Comparison of ENCODE assay signal across 8 cellular contexts in genomic region chr16:67029249-67030096, GRCh38. TPM values are rescaled to one million over a fixed set of nuclear protein-coding genes. Genes with fewer than 3 reads are reported as not detected.
DNase-seq lines count a peak whose midpoint lies in the region; ATAC-seq and TF ChIP-seq lines count a peak whose summit lies in the region.

No MANE protein-coding gene starts in this region.

- H3K36me3 Mint-ChIP-seq in CD4-positive, alpha-beta memory T cell, result peaks cover 2 to 20% of the 10 kb centered on the region in 2 donors
- peaks cover 0 to 2% (median 0%) of the 10 kb centered on the region in 3 donors for H3K36me3 Mint-ChIP-seq in immature natural killer cell

- DNase-seq in CD4-positive, alpha-beta memory T cell, result peak; percentile 58 to 69 (median 64)
- DNase-seq in HL-60 (ENCODE audit: low read depth in 1 of 2, low spot score in 1 of 2) (peak; percentile 50 to 58), breast epithelium (ENCODE audit: low spot score in 2 of 2) (peak; percentile 37 to 62), immature natural killer cell (peak; percentile 63 to 68 (median 68)), spleen (peak; percentile 93), NCI-H187 (lab: John Stamatoyannopoulos, UW) (no peak)

- H3K4me3 Mint-ChIP-seq in CD4-positive, alpha-beta memory T cell, result peak overlapping the region; percentile 90 to 93 (median 92)
- peak overlapping the region; percentile 88 to 93 (median 90) for H3K4me3 Mint-ChIP-seq in immature natural killer cell

- peaks cover 22 to 56% (median 40%) of the 10 kb centered on the region in 4 donors for H3K4me1 Mint-ChIP-seq in CD4-positive, alpha-beta memory T cell
- H3K4me1 Mint-ChIP-seq in immature natural killer cell, result peaks cover 40 to 51% of the 10 kb centered on the region in 2 donors

- no peaks in the 10 kb centered on the region for H3K9me3 Mint-ChIP-seq in CD4-positive, alpha-beta memory T cell
- no peaks in the 10 kb centered on the region for H3K9me3 Mint-ChIP-seq in immature natural killer cell

- peak overlapping the region; percentile 68 for H3K27ac ChIP-seq in CD4-positive, alpha-beta memory T cell (ENCODE audit: low read depth, low read length)
- H3K27ac ChIP-seq in HL-60 (replicated peaks) (peak overlapping the region; percentile 79), VCaP (peak overlapping the region; percentile 87), breast epithelium (peak overlapping the region; percentile 96 to 100), spleen (peak overlapping the region; percentile 90 to 99 (median 98))

- WGBS in spleen, 5 donors, result 0% methylated on average over 31 to 124 of the region's 124 CpGs

- H3K4me1 ChIP-seq in CD4-positive, alpha-beta memory T cell (ENCODE audit: insufficient read depth, low read length), result peaks cover 51% of the 10 kb centered on the region
- H3K4me1 ChIP-seq in breast epithelium (peaks cover 5 to 8% of the 10 kb centered on the region in 2 donors), spleen (peaks cover 21 to 58% (median 47%) of the 10 kb centered on the region in 6 donors)

- H3K27ac Mint-ChIP-seq in CD4-positive, alpha-beta memory T cell, result peak overlapping the region; percentile 84 to 96 (median 90)
- peak overlapping the region; percentile 83 to 93 (median 87) for H3K27ac Mint-ChIP-seq in immature natural killer cell

- H3K9me3 ChIP-seq in CD4-positive, alpha-beta memory T cell (ENCODE audit: control insufficient read depth in 1 of 2, low read length in 2 of 2), result no peaks in the 10 kb centered on the region
- H3K9me3 ChIP-seq in breast epithelium (no peaks in the 10 kb centered on the region), spleen (no peaks in the 10 kb centered on the region)

- no peaks in the 10 kb centered on the region for H3K36me3 ChIP-seq in CD4-positive, alpha-beta memory T cell (ENCODE audit: insufficient read depth, low read length)
- H3K36me3 ChIP-seq in breast epithelium (no peaks in the 10 kb centered on the region), spleen (peaks cover 0 to 24% (median 3%) of the 10 kb centered on the region in 6 donors)

- H3K27me3 Mint-ChIP-seq in CD4-positive, alpha-beta memory T cell, result no peaks in the 10 kb centered on the region
- H3K27me3 Mint-ChIP-seq in immature natural killer cell (ENCODE audit: low read depth in 3 of 3), result peaks cover 2 to 17% (median 6%) of the 10 kb centered on the region in 3 donors

- H3K4me3 ChIP-seq in CD4-positive, alpha-beta memory T cell (ENCODE audit: low read length in 2 of 2), result peak overlapping the region; percentile 20 to 75
- peak overlapping the region; percentile 71 for H3K4me3 ChIP-seq in HL-60 (replicated peaks; ENCODE audit: insufficient read depth, low read length)
- H3K4me3 ChIP-seq in breast epithelium, result peak overlapping the region; percentile 90 to 100 (median 96)
- peak overlapping the region; percentile 56 to 100 (median 88) for H3K4me3 ChIP-seq in spleen

- CTCF ChIA-PET in CD4-positive, alpha-beta memory T cell (lab: Charles Lee; ENCODE audit: partially characterized antibody), result interaction anchor here (0.7 to 3.9 kb wide), 7 partner anchors 11 to 156 kb away, joined by 3 to 23 read pairs (median 3); no protein-coding TSS in a partner anchor

- no peaks in the 10 kb centered on the region for H3K27me3 ChIP-seq in CD4-positive, alpha-beta memory T cell (ENCODE audit: insufficient read depth, low read length)
- H3K27me3 ChIP-seq in HL-60 (ENCODE audit: insufficient read depth, poor library complexity, severe bottlenecking), result no peaks in the 10 kb centered on the region
- no peaks in the 10 kb centered on the region for H3K27me3 ChIP-seq in breast epithelium
- no peaks in the 10 kb centered on the region for H3K27me3 ChIP-seq in spleen (replicated peaks in 1 of 7)

- intact Hi-C loops in CD4-positive, alpha-beta memory T cell (cut with micrococcal nuclease), result loop anchor here (1.0 to 2.0 kb wide), 4 partner anchors 17 to 130 kb away; partner anchors contain the start of genes FBXL8, PHAF1 and TRADD
- intact Hi-C loops in breast epithelium (cut with DNase I; ENCODE audit: low total_unique reads), result loop anchor here (2.0 kb wide), 1 partner anchor 77 kb away; no protein-coding TSS in a partner anchor
- intact Hi-C loops in spleen (cut with DNase I; ENCODE audit: low total_unique reads), result no loop called here

- ATAC-seq in GM19455 (IDR thresholded peaks at IDR 0.05; ENCODE audit: unreplicated experiment), result peak; percentile 50

- TF ChIP-seq CTCF in HL-60 (IDR thresholded peaks at IDR 0.05; ENCODE audit: insufficient read depth, low read length), result no peak
- TF ChIP-seq CTCF in VCaP (conservative IDR thresholded peaks at IDR 0.05), result no peak
- TF ChIP-seq CTCF in breast epithelium (IDR thresholded peaks at IDR 0.05), result no peak
- TF ChIP-seq CTCF in spleen (IDR thresholded peaks at IDR 0.05 in 8 of 11, conservative IDR thresholded peaks at IDR 0.05 in 3 of 11), result no peak

- TF ChIP-seq POLR2A in breast epithelium (IDR thresholded peaks at IDR 0.05) (no peak), spleen (IDR thresholded peaks at IDR 0.05) (peak in 1 of 3 donors; percentile 15)

- POLR2A ChIA-PET in CD4-positive, alpha-beta memory T cell (lab: Charles Lee; ENCODE audit: partially characterized antibody), result interaction anchor here (0.9 to 6.3 kb wide), 23 partner anchors 9 to 197 kb away, joined by 3 to 60 read pairs (median 6); partner anchors contain the start of genes B3GNT9, FBXL8, HSF4 and MATCAP1

RNA-seq across cellular contexts. Expression of gene CBFB, which starts 0.5 kb away (rescaled TPM):
- 100 to 1,000 TPM; 112 TPM for total RNA-seq in CD4-positive, alpha-beta memory T cell
- polyA plus RNA-seq in CD4-positive, alpha-beta memory T cell, result 100 to 1,000 TPM; 102 to 108 TPM
- total RNA-seq in breast epithelium (10 to 100 TPM; 48.5 to 69.1 (median 52.3) TPM), spleen (10 to 100 TPM; 55.8 to 80.4 (median 58.6) TPM)
- polyA plus RNA-seq in immature natural killer cell (100 to 1,000 TPM in 1 of 3 donors, 10 to 100 TPM in 2; 93.5 to 118 (median 95.2) TPM), spleen (10 to 100 TPM; 22.7 to 35.1 (median 29.1) TPM)

RNA-seq across cellular contexts. Expression of gene CES4A, which starts 41.1 kb away (rescaled TPM):
- 10 to 100 TPM; 19.8 to 21.9 TPM for total RNA-seq in CD4-positive, alpha-beta memory T cell
- 10 to 100 TPM in 1 of 2 donors, 1 to 10 TPM in 1; 4.1 to 12.2 TPM for polyA plus RNA-seq in CD4-positive, alpha-beta memory T cell
- 10 to 100 TPM in 2 of 3 donors, 1 to 10 TPM in 1; 9.0 to 19.6 (median 11.1) TPM for total RNA-seq in breast epithelium
- polyA plus RNA-seq in immature natural killer cell, result 1 to 10 TPM in 1 of 3 donors, under 1 TPM in 1, not detected in 1; 0.98 to 1.6 TPM
- 1 to 10 TPM; 5.0 to 9.1 (median 6.3) TPM for total RNA-seq in spleen
- 1 to 10 TPM; 5.3 to 9.9 (median 8.0) TPM for polyA plus RNA-seq in spleen

Comparison
In these comparisons a context has a peak if more than half of its experiments do, and no peak if none do; other contexts are left out.
1. DNase-seq: peak in CD4-positive, alpha-beta memory T cell (5 of 5), HL-60 (2 of 2), breast epithelium (2 of 2), immature natural killer cell (3 of 3) and spleen (single experiment); none in NCI-H187 (0 of 2).
2. Peak in every context shown above with its lines, with median percentiles within 50 percentile points of each other: H3K27ac ChIP-seq and H3K4me3 ChIP-seq.